Comparison of ENCODE assay signal across 20 cellular contexts in genomic region chr16:33877-34707, GRCh38. TPM values are rescaled to one million over a fixed set of nuclear protein-coding genes. Genes with fewer than 3 reads are reported as not detected.
DNase-seq lines count a peak whose midpoint lies in the region; ATAC-seq and TF ChIP-seq lines count a peak whose summit lies in the region.
"Had no signal": no experiment of that assay in that cellular context is flagged by ENCODE, and none has a peak within 500 bp of the region (broad histone marks: within the 10 kb centered on the region; RNA-seq: fewer than 3 reads in every experiment).

No MANE protein-coding gene starts in this region.

- H3K27ac ChIP-seq in smooth muscle cell (ENCODE audit: low read depth) = no peak overlapping the region
- H3K27ac ChIP-seq: epithelial cell of prostate, ovary, PC-9, tibial nerve had no signal

- no peaks in the 10 kb centered on the region for H3K36me3 ChIP-seq in smooth muscle cell (ENCODE audit: low read depth)
- H3K36me3 ChIP-seq: ovary, tibial nerve had no signal

- H3K27me3 Mint-ChIP-seq in T-helper 17 cell (no peaks in the 10 kb centered on the region), memory B cell (no peaks in the 10 kb centered on the region)
- H3K27me3 Mint-ChIP-seq: T-cell had no signal

- peak; percentile 0 for TF ChIP-seq POLR2A in GM19099 (IDR thresholded peaks at IDR 0.05; ENCODE audit: extremely low read depth, insufficient read length, low read depth)

- H3K36me3 Mint-ChIP-seq in T-helper 17 cell (ENCODE audit: low read depth) (no peaks in the 10 kb centered on the region), memory B cell (peaks cover 4% of the 10 kb centered on the region)
- peaks cover 18% of the 10 kb centered on the region for H3K36me3 Mint-ChIP-seq in stimulated activated effector memory CD8-positive, alpha-beta T cell treated with anti-CD3 and anti-CD28 coated beads, Interleukin-12 subunit alpha, Interleukin-12 subunit beta, amount 100 ng/mL, for 72 hours

- H3K27me3 ChIP-seq in smooth muscle cell (ENCODE audit: low read depth) = no peaks in the 10 kb centered on the region
- H3K27me3 ChIP-seq: dorsolateral prefrontal cortex, ovary, tibial nerve had no signal

- H3K4me1 Mint-ChIP-seq in T-helper 17 cell (peaks cover 24% of the 10 kb centered on the region), memory B cell (peaks cover 55% of the 10 kb centered on the region)
- H3K4me1 Mint-ChIP-seq in stimulated activated effector memory CD8-positive, alpha-beta T cell treated with anti-CD3 and anti-CD28 coated beads, Interleukin-12 subunit alpha, Interleukin-12 subunit beta, amount 100 ng/mL, for 72 hours = peaks cover 15% of the 10 kb centered on the region

- H3K4me2 ChIP-seq in smooth muscle cell = no peak overlapping the region
- H3K4me2 ChIP-seq: PC-9 had no signal

- H3K4me3 Mint-ChIP-seq in T-helper 17 cell (peak overlapping the region; percentile 36), memory B cell (peak overlapping the region; percentile 88)
- no peak overlapping the region for H3K4me3 Mint-ChIP-seq in stimulated activated effector memory CD8-positive, alpha-beta T cell treated with anti-CD3 and anti-CD28 coated beads, Interleukin-12 subunit alpha, Interleukin-12 subunit beta, amount 100 ng/mL, for 72 hours

- ATAC-seq in T-helper 17 cell (no peak), memory B cell (ENCODE audit: low read depth) (no peak)
- no peak for ATAC-seq in stimulated activated effector memory CD8-positive, alpha-beta T cell treated with anti-CD3 and anti-CD28 coated beads, Interleukin-12 subunit alpha, Interleukin-12 subunit beta, amount 100 ng/mL, for 72 hours
- ATAC-seq: T-cell had no signal

- no peaks in the 10 kb centered on the region for H3K9me3 Mint-ChIP-seq in memory B cell
- H3K9me3 Mint-ChIP-seq in stimulated activated effector memory CD8-positive, alpha-beta T cell treated with anti-CD3 and anti-CD28 coated beads, Interleukin-12 subunit alpha, Interleukin-12 subunit beta, amount 100 ng/mL, for 72 hours = no peaks in the 10 kb centered on the region
- H3K9me3 Mint-ChIP-seq: T-cell had no signal

- no peak overlapping the region for H3K9ac ChIP-seq in smooth muscle cell (ENCODE audit: low read depth)

- H3K4me1 ChIP-seq in smooth muscle cell (ENCODE audit: low read depth) = no peaks in the 10 kb centered on the region
- H3K4me1 ChIP-seq: tibial nerve had no signal

- TF ChIP-seq CTCF in smooth muscle cell (IDR thresholded peaks at IDR 0.05; ENCODE audit: borderline replicate concordance, insufficient read depth, poor library complexity, severe bottlenecking) = no peak

- H3K9me3 ChIP-seq in T-helper 17 cell (ENCODE audit: control insufficient read depth, low read length, poor library complexity, severe bottlenecking) (no peaks in the 10 kb centered on the region), smooth muscle cell (replicated peaks; ENCODE audit: low read depth) (no peaks in the 10 kb centered on the region)
- H3K9me3 ChIP-seq: ovary, tibial nerve had no signal

- no peak overlapping the region for H3K27ac Mint-ChIP-seq in T-helper 17 cell
- H3K27ac Mint-ChIP-seq in memory B cell = peak overlapping the region; percentile 95
- peak overlapping the region; percentile 18 for H3K27ac Mint-ChIP-seq in stimulated activated effector memory CD8-positive, alpha-beta T cell treated with anti-CD3 and anti-CD28 coated beads, Interleukin-12 subunit alpha, Interleukin-12 subunit beta, amount 100 ng/mL, for 72 hours

- DNase-seq in T-helper 17 cell (no peak), memory B cell (ENCODE audit: low spot score in 2 of 2) (no peak), smooth muscle cell (lab: John Stamatoyannopoulos, UW; ENCODE audit: unreplicated experiment) (no peak), MV-4-11 (lab: John Stamatoyannopoulos, UW) (no peak), hypothalamus (lab: John Stamatoyannopoulos, UW) (no peak)
- peak in 1 of 2 donors; percentile 43 for DNase-seq in stimulated activated effector memory CD8-positive, alpha-beta T cell treated with anti-CD3 and anti-CD28 coated beads, Interleukin-12 subunit alpha, Interleukin-12 subunit beta, amount 100 ng/mL, for 72 hours (ENCODE audit: low spot score in 2 of 2)
- DNase-seq: activated CD4-positive, alpha-beta T cell treated with anti-CD3 and anti-CD28 coated beads, Interleukin-2, amount 50 U/mL, for 4 hours; activated T-cell treated with anti-CD3 and anti-CD28 coated beads for 4 hours; central memory CD4-positive, alpha-beta T cell; COR-L47; NCI-H2029 treated with DMSO at 0.1 percent for 48 hours; NCI-H446; ovary; PC-9; stimulated activated naive CD4-positive, alpha-beta T cell treated with Interleukin-2 at 50 U/mL for 16 hours; T-cell had no signal

- H3K4me3 ChIP-seq in smooth muscle cell = no peak overlapping the region
- H3K4me3 ChIP-seq: dorsolateral prefrontal cortex, ovary, PC-9, tibial nerve had no signal

- no peak overlapping the region for H2AFZ ChIP-seq in smooth muscle cell (ENCODE audit: low read depth)
- H2AFZ ChIP-seq: PC-9 had no signal

- no peaks in the 10 kb centered on the region for H4K20me1 ChIP-seq in smooth muscle cell (ENCODE audit: low read depth)

- WGBS in smooth muscle cell (ENCODE audit: low lambda C conversion rate) = 88% methylated on average over 22 of the region's 22 CpGs

- no peaks in the 10 kb centered on the region for H3F3A ChIP-seq in smooth muscle cell (ENCODE audit: low read depth)

- H3K79me2 ChIP-seq in smooth muscle cell (ENCODE audit: low read depth) = no peaks in the 10 kb centered on the region

RNA-seq across cellular contexts. Expression of gene POLR3K, which starts 19.3 kb away (rescaled TPM):
- total RNA-seq in T-helper 17 cell = 10 to 100 TPM in 1 of 2 donors, 1 to 10 TPM in 1; 6.3 to 10.6 TPM
- 2.1 and 2.9 TPM in 2 replicates for total RNA-seq in smooth muscle cell
- polyA plus RNA-seq in smooth muscle cell = 10.5 and 11.1 TPM in 2 replicates

RNA-seq across cellular contexts. Expression of gene SNRNP25, which starts 19.5 kb away (rescaled TPM):
- total RNA-seq in T-helper 17 cell (1 to 10 TPM; 6.5 to 7.3 TPM), smooth muscle cell (20.1 and 21.4 TPM in 2 replicates)
- 45.9 and 48.2 TPM in 2 replicates for polyA plus RNA-seq in smooth muscle cell

RNA-seq across cellular contexts. Expression of gene RHBDF1, which starts 38.3 kb away (rescaled TPM):
- total RNA-seq in T-helper 17 cell (under 1 TPM in 1 of 2 donors, not detected in 1; 0.75 TPM), smooth muscle cell (38.2 and 41.4 TPM in 2 replicates)
- 68.0 and 84.9 TPM in 2 replicates for polyA plus RNA-seq in smooth muscle cell

RNA-seq across cellular contexts. Expression of gene MPG, which starts 43.9 kb away (rescaled TPM):
- total RNA-seq in T-helper 17 cell (10 to 100 TPM; 24.3 to 27.4 TPM), smooth muscle cell (73.8 and 84.7 TPM in 2 replicates)
- polyA plus RNA-seq in smooth muscle cell = 104 and 120 TPM in 2 replicates

Comparison
In these comparisons a context has a peak if more than half of its experiments do, and no peak if none do; other contexts are left out.
1. RNA of gene RHBDF1, which starts 38.3 kb away (total RNA-seq): 38.2 to 41.4 TPM in smooth muscle cell; 0.75 TPM in T-helper 17 cell; every median in the first group is over 10 times any median in the second.